In genomic region chr7:148626828-148627227, GRCh38 we compare ENCODE assay signal across 20 cellular contexts. TPM values are rescaled to one million over a fixed set of nuclear protein-coding genes. Genes with fewer than 3 reads are reported as not detected.
DNase-seq lines count a peak whose midpoint lies in the region; ATAC-seq and TF ChIP-seq lines count a peak whose summit lies in the region.
"Had no signal": no experiment of that assay in that cellular context is flagged by ENCODE, and none has a peak within 500 bp of the region (broad histone marks: within the 10 kb centered on the region; RNA-seq: fewer than 3 reads in every experiment).

No MANE protein-coding gene starts in this region.

- TF ChIP-seq CTCF in SK-N-SH (IDR thresholded peaks at IDR 0.05) (peak; percentile 15; the same call in 1 of the 2 replicates), OCI-LY7 (conservative IDR thresholded peaks at IDR 0.05; ENCODE audit: low read length) (0 out of 2 replicates have a peak, but pooled peaks have one; percentile 41), brain microvascular endothelial cell (IDR thresholded peaks at IDR 0.05; ENCODE audit: low read depth, low read length, missing control alignments) (peak; percentile 5)

- CTCF ChIA-PET in SK-N-SH (lab: Yijun Ruan, JAX) (interaction anchor here (0.8 kb wide), 1 partner anchor 51 kb away, joined by 3 read pairs; no protein-coding TSS in a partner anchor), OCI-LY7 (lab: Charles Lee; ENCODE audit: unreplicated experiment) (no interaction called here)

- H3K4me3 Mint-ChIP-seq in CD4-positive, CD25-positive, alpha-beta regulatory T cell, result peak overlapping the region in 3 of 4 donors; percentile 34 to 59 (median 57)
- H3K4me3 Mint-ChIP-seq: CD8-positive, alpha-beta T cell had no signal

- intact Hi-C loops in OCI-LY7 (cut with micrococcal nuclease; ENCODE audit: unreplicated experiment), result no loop called here

- H3K9me2 ChIP-seq in SK-N-SH, result no peaks in the 10 kb centered on the region
- no peaks in the 10 kb centered on the region for H3K9me2 ChIP-seq in OCI-LY7 (ENCODE audit: insufficient read depth, low read length)

- ATAC-seq in SK-N-SH treated with all-trans-retinoic acid at 6 μM for 48 hours (no peak), HG03175 (IDR thresholded peaks at IDR 0.05; ENCODE audit: unreplicated experiment) (no peak)
- ATAC-seq in CD4-positive, CD25-positive, alpha-beta regulatory T cell (ENCODE audit: low read depth in 2 of 2), result no peak
- ATAC-seq: CD8-positive, alpha-beta T cell had no signal

- H4K20me1 ChIP-seq in SK-N-SH (ENCODE audit: insufficient read depth) (no peaks in the 10 kb centered on the region), OCI-LY7 (ENCODE audit: insufficient read depth, low read length) (no peaks in the 10 kb centered on the region)
- H4K20me1 ChIP-seq: BLaER1 had no signal

- no peaks in the 10 kb centered on the region for H3K27me3 ChIP-seq in SK-N-SH (ENCODE audit: insufficient read depth)
- no peaks in the 10 kb centered on the region for H3K27me3 ChIP-seq in CD4-positive, CD25-positive, alpha-beta regulatory T cell (ENCODE audit: control insufficient read depth, insufficient read depth, low read length)
- H3K27me3 ChIP-seq in brain microvascular endothelial cell (replicated peaks), result no peaks in the 10 kb centered on the region
- H3K27me3 ChIP-seq in MG63, result no peaks in the 10 kb centered on the region
- H3K27me3 ChIP-seq: BLaER1 had no signal

- no peak overlapping the region for H3K4me3 ChIP-seq in SK-N-SH (ENCODE audit: low read depth in 2 of 2, low read length in 1 of 2)
- no peak overlapping the region for H3K4me3 ChIP-seq in CD4-positive, CD25-positive, alpha-beta regulatory T cell (ENCODE audit: low read depth, low read length)
- no peak overlapping the region for H3K4me3 ChIP-seq in OCI-LY7 (ENCODE audit: low read depth, low read length, poor library complexity, severe bottlenecking)
- H3K4me3 ChIP-seq in brain microvascular endothelial cell (ENCODE audit: low read depth, low read length), result no peak overlapping the region
- no peak overlapping the region for H3K4me3 ChIP-seq in MG63
- H3K4me3 ChIP-seq: BLaER1, PC-9, SJSA1 had no signal

- WGBS in SK-N-SH (ENCODE audit: low lambda C conversion rate), result 94% methylated on average over 3 of the region's 3 CpGs

- H3K9me3 ChIP-seq in SK-N-SH, result no peaks in the 10 kb centered on the region
- no peaks in the 10 kb centered on the region for H3K9me3 ChIP-seq in CD4-positive, CD25-positive, alpha-beta regulatory T cell (ENCODE audit: control insufficient read depth in 2 of 2, low read length in 2 of 2)
- no peaks in the 10 kb centered on the region for H3K9me3 ChIP-seq in OCI-LY7 (ENCODE audit: low read length)
- H3K9me3 ChIP-seq in MG63, result no peaks in the 10 kb centered on the region
- H3K9me3 ChIP-seq: BLaER1, SJSA1 had no signal

- H3K9ac ChIP-seq in SK-N-SH, result no peak overlapping the region
- H3K9ac ChIP-seq: BLaER1 had no signal

- DNase-seq in SK-N-SH (no peak), OCI-LY7 (ENCODE audit: low spot score) (no peak), brain microvascular endothelial cell (no peak), HuH-7 (ENCODE audit: low spot score) (no peak), MG63 (no peak)
- DNase-seq in CD4-positive, CD25-positive, alpha-beta regulatory T cell, result no peak
- DNase-seq: Calu3; CD8-positive, alpha-beta T cell; H7; IMR-90; MM.1S; NCI-H1694 treated with DMSO at 0.1 percent for 48 hours; NCI-H510A; PC-9; SW 1271 had no signal

- no peaks in the 10 kb centered on the region for H3K36me3 Mint-ChIP-seq in CD4-positive, CD25-positive, alpha-beta regulatory T cell
- H3K36me3 Mint-ChIP-seq: CD8-positive, alpha-beta T cell had no signal

- no peak for TF ChIP-seq RAD21 in SK-N-SH (IDR thresholded peaks at IDR 0.05; ENCODE audit: low read length)

- H3K79me2 ChIP-seq in SK-N-SH (ENCODE audit: insufficient read depth) (no peaks in the 10 kb centered on the region), OCI-LY7 (ENCODE audit: insufficient read depth, low read depth, low read length) (no peaks in the 10 kb centered on the region)

- H3K27ac Mint-ChIP-seq in CD4-positive, CD25-positive, alpha-beta regulatory T cell, result no peak overlapping the region
- H3K27ac Mint-ChIP-seq: CD8-positive, alpha-beta T cell had no signal

- POLR2A ChIA-PET in SK-N-SH (lab: Yijun Ruan, JAX) (no interaction called here), OCI-LY7 (lab: Charles Lee) (interaction anchor here (0.6 to 1.2 kb wide), 4 partner anchors 42 to 331 kb away, joined by 3 to 4 read pairs (median 3); no protein-coding TSS in a partner anchor)

- in situ Hi-C loops in brain microvascular endothelial cell (cut with HindIII; ENCODE audit: low pct_ligation_motif_present, low sequenced_read_pairs), result no loop called here

- H3K4me1 Mint-ChIP-seq in CD4-positive, CD25-positive, alpha-beta regulatory T cell, result peaks cover 19 to 69% (median 37%) of the 10 kb centered on the region in 4 donors

- no peak overlapping the region for H3K4me2 ChIP-seq in SK-N-SH
- H3K4me2 ChIP-seq in OCI-LY7 (ENCODE audit: low read length), result no peak overlapping the region
- H3K4me2 ChIP-seq: BLaER1, PC-9 had no signal

- no peak for TF ChIP-seq EP300 in SK-N-SH (IDR thresholded peaks at IDR 0.05; ENCODE audit: borderline replicate concordance in 1 of 2, low read depth in 1 of 2, low read length in 1 of 2)

- H3K9me3 Mint-ChIP-seq in CD4-positive, CD25-positive, alpha-beta regulatory T cell, result no peaks in the 10 kb centered on the region
- H3K9me3 Mint-ChIP-seq: CD8-positive, alpha-beta T cell had no signal

- H2AFZ ChIP-seq in SK-N-SH (ENCODE audit: low read depth) (no peak overlapping the region), OCI-LY7 (ENCODE audit: low read length) (no peak overlapping the region)
- H2AFZ ChIP-seq: PC-9 had no signal

- peaks cover 5% of the 10 kb centered on the region for H3K27me3 Mint-ChIP-seq in CD4-positive, CD25-positive, alpha-beta regulatory T cell

- no peaks in the 10 kb centered on the region for H3K36me3 ChIP-seq in SK-N-SH (replicated peaks in 1 of 2; ENCODE audit: control insufficient read depth in 1 of 2, insufficient read depth in 2 of 2, low read length in 1 of 2)
- no peaks in the 10 kb centered on the region for H3K36me3 ChIP-seq in CD4-positive, CD25-positive, alpha-beta regulatory T cell (ENCODE audit: control insufficient read depth, insufficient read depth, low read length)
- no peaks in the 10 kb centered on the region for H3K36me3 ChIP-seq in OCI-LY7 (ENCODE audit: insufficient read depth, low read length)
- H3K36me3 ChIP-seq in brain microvascular endothelial cell (replicated peaks), result no peaks in the 10 kb centered on the region
- H3K36me3 ChIP-seq in MG63, result no peaks in the 10 kb centered on the region
- H3K36me3 ChIP-seq: BLaER1, SJSA1 had no signal

- peaks cover 0 to 20% of the 10 kb centered on the region in 2 experiments; a peak in 2 of 4 replicates for H3K4me1 ChIP-seq in SK-N-SH (ENCODE audit: control insufficient read depth in 1 of 2, insufficient read depth in 2 of 2, low read depth in 1 of 2, low read length in 1 of 2)
- H3K4me1 ChIP-seq in CD4-positive, CD25-positive, alpha-beta regulatory T cell (ENCODE audit: control insufficient read depth, insufficient read depth, low read length, poor library complexity, severe bottlenecking), result peaks cover 22% of the 10 kb centered on the region
- no peaks in the 10 kb centered on the region for H3K4me1 ChIP-seq in OCI-LY7 (ENCODE audit: insufficient read depth, low read length, poor library complexity, severe bottlenecking)
- H3K4me1 ChIP-seq: SJSA1 had no signal

- H3K27ac ChIP-seq in SK-N-SH (ENCODE audit: low read depth in 2 of 2, low read length in 1 of 2) (no peak overlapping the region), OCI-LY7 (ENCODE audit: low read depth, low read length, poor library complexity, severe bottlenecking) (no peak overlapping the region), brain microvascular endothelial cell (no peak overlapping the region)
- H3K27ac ChIP-seq in CD4-positive, CD25-positive, alpha-beta regulatory T cell (ENCODE audit: insufficient read depth, low read length, poor library complexity, severe bottlenecking), result no peak overlapping the region
- H3K27ac ChIP-seq: BLaER1, PC-9, SJSA1 had no signal

- H3F3A ChIP-seq in SK-N-SH (replicated peaks; ENCODE audit: insufficient read depth), result no peaks in the 10 kb centered on the region

- no TSS peak for BruUV-seq in OCI-LY7 (replicated peaks; lab: Mats Ljungman, UMichigan)

TF ChIP-seq in SK-N-SH, 30 proteins besides CTCF, POLR2A, EP300 and RAD21:
- TF ChIP-seq FOXM1 (IDR thresholded peaks at IDR 0.05; ENCODE audit: low read depth) (no peak), RFX5 (IDR thresholded peaks at IDR 0.05; ENCODE audit: low read length) (no peak), SMC3 (IDR thresholded peaks at IDR 0.05; ENCODE audit: low read depth, low read length) (no peak), PBX3 (IDR thresholded peaks at IDR 0.05) (no peak)

TF ChIP-seq in SK-N-SH treated with all-trans-retinoic acid at 6 μM for 48 hours, 23 proteins besides CTCF, POLR2A, EP300 and RAD21 (continues in another document):
- TF ChIP-seq ISL1 (CRISPR knock-in tag; IDR thresholded peaks at IDR 0.05), result no peak
- no peak for TF ChIP-seq CREB5 (CRISPR knock-in tag; IDR thresholded peaks at IDR 0.05; ENCODE audit: low read depth)
- no peak for TF ChIP-seq ESRRG (CRISPR knock-in tag; IDR thresholded peaks at IDR 0.05)
- TF ChIP-seq OSR1 (CRISPR knock-in tag; IDR thresholded peaks at IDR 0.05), result no peak
- no peak for TF ChIP-seq PPARA (CRISPR knock-in tag; IDR thresholded peaks at IDR 0.05; ENCODE audit: borderline replicate concordance)
- TF ChIP-seq ZNF70 (CRISPR knock-in tag; IDR thresholded peaks at IDR 0.05), result no peak
- TF ChIP-seq ZNF565 (CRISPR knock-in tag; conservative IDR thresholded peaks at IDR 0.05; ENCODE audit: low read depth), result no peak
- no peak for TF ChIP-seq ZNF8 (CRISPR knock-in tag; IDR thresholded peaks at IDR 0.05)

RNA-seq across cellular contexts. Expression of gene C7orf33, which starts 36.3 kb away (rescaled TPM):
- not detected in 2 replicates for polyA plus RNA-seq in SK-N-SH (2012; rRNA removed)
- polyA plus RNA-seq in SK-N-SH (2012; cell fraction: cytosol; rRNA removed), result not detected in 2 replicates
- not detected in 2 replicates for polyA plus RNA-seq in SK-N-SH (2012; cell fraction: nucleus; rRNA removed)
- not detected for total RNA-seq in CD4-positive, CD25-positive, alpha-beta regulatory T cell
- polyA plus RNA-seq in CD4-positive, CD25-positive, alpha-beta regulatory T cell, result not detected
- not detected in 2 replicates for total RNA-seq in OCI-LY7 (2014; rRNA removed; shearing (Covaris generic))
- total RNA-seq in OCI-LY7 (2022), result not detected in 2 replicates
- total RNA-seq in MG63 (2014; rRNA removed; shearing (Covaris generic); ENCODE audit: low replicate concordance), result not detected in 2 replicates
- total RNA-seq: Calu3; CD8-positive, alpha-beta T cell; H7; HT-29; IMR-90; PC-9; SJSA1 had no signal
- polyA plus RNA-seq: IMR-90 had no signal
